ENCODE assay signal across 9 cellular contexts in genomic region chr4:156294577-156294976, GRCh38.
DNase-seq lines count a peak whose midpoint lies in the region; ATAC-seq and TF ChIP-seq lines count a peak whose summit lies in the region.
"Had no signal": no experiment of that assay in that cellular context is flagged by ENCODE, and none has a peak within 500 bp of the region (broad histone marks: within the 10 kb centered on the region; RNA-seq: fewer than 3 reads in every experiment).

No MANE protein-coding gene starts in this region.

- intact Hi-C loops in dorsolateral prefrontal cortex (cut with DNase I) = no loop called here

- TF ChIP-seq CTCF in dorsolateral prefrontal cortex (IDR thresholded peaks at IDR 0.05 in 54 of 56, conservative IDR thresholded peaks at IDR 0.05 in 2 of 56; ENCODE audit: low read depth in 1 of 56, partially characterized antibody in 56 of 56) = peak in 46 of 56 donors; percentile 12 to 58 (median 41)

- H3K27ac ChIP-seq in dorsolateral prefrontal cortex = no peak overlapping the region

- DNase-seq in NOMO-1 treated with DMSO at 0.1 percent for 48 hours (lab: John Stamatoyannopoulos, UW; ENCODE audit: unreplicated experiment) = peak; percentile 17
- no peak for DNase-seq in NOMO-1 treated with dmso at 0.1 percent for 144 hours (lab: John Stamatoyannopoulos, UW; ENCODE audit: unreplicated experiment)
- DNase-seq in NCI-H526 treated with DMSO at 0.1 percent for 48 hours (lab: John Stamatoyannopoulos, UW) = peak; percentile 75
- no peak for DNase-seq in dorsolateral prefrontal cortex
- peak; percentile 97 for DNase-seq in non-pigmented ciliary epithelial cell (ENCODE audit: low read depth)
- no peak for DNase-seq in activated CD8-positive, alpha-beta memory T cell treated with anti-CD3 and anti-CD28 coated beads, Interleukin-2, amount 50 U/mL, for 4 hours
- no peak for DNase-seq in NCI-H2029 (lab: John Stamatoyannopoulos, UW)
- DNase-seq: CD4-positive, CD25-positive, alpha-beta regulatory T cell had no signal

- H3K4me3 ChIP-seq in dorsolateral prefrontal cortex = no peak overlapping the region

- ATAC-seq in HG03442 (IDR thresholded peaks at IDR 0.05; ENCODE audit: unreplicated experiment) = no peak

- H3K27me3 ChIP-seq in dorsolateral prefrontal cortex = no peaks in the 10 kb centered on the region

Comparison
In these comparisons a context has a peak if more than half of its experiments do, and no peak if none do; other contexts are left out.
1. DNase-seq: peak in NOMO-1 treated with DMSO at 0.1 percent for 48 hours (single experiment), NCI-H526 treated with DMSO at 0.1 percent for 48 hours (single experiment) and non-pigmented ciliary epithelial cell (single experiment); none in NOMO-1 treated with dmso at 0.1 percent for 144 hours (single experiment), dorsolateral prefrontal cortex (0 of 10), activated CD8-positive, alpha-beta memory T cell treated with anti-CD3 and anti-CD28 coated beads, Interleukin-2, amount 50 U/mL, for 4 hours (single experiment) and NCI-H2029 (single experiment).